Comparison of ENCODE assay signal across 9 cellular contexts in the genomic region with DNA sequence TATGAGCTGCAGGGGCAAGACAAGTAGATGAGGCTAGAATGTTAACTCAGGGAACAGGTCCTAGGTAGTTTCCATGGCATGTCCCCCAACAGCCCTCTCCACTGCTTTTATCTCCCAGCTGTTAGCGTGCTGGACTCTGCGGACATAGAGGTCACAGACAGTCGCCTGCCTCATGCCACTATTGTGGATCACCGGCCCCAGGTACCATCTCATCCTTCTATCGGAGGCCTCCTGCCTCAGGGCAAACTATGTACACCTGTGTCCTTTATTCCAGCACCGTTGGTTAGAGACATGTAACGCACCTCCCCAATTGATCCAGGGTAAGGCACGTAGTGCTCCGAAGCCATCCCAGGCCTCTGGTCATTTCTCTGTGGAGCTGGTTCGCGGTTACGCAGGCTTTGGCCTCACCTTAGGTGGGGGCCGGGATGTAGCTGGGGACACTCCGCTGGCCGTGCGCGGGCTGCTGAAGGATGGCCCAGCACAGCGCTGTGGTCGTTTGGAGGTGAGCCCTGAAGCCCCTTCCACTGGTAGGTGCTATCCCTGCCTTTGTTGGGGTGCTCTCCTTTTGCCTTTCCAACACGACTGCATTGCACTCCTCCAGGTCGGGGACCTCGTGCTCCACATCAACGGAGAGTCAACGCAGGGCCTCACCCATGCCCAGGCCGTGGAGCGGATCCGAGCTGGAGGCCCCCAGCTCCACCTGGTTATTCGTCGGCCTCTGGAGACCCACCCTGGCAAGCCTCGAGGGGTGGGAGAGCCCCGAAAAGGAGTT. TPM values are rescaled to one million over a fixed set of nuclear protein-coding genes. Genes with fewer than 3 reads are reported as not detected.
A peak's percentile ranks its signal among the peaks of the same experiment; 100 is the strongest.
DNase-seq lines count a peak whose midpoint lies in the region; ATAC-seq, FAIRE-seq and TF ChIP-seq lines count a peak whose summit lies in the region.
"Had no signal": no experiment of that assay in that cellular context is flagged by ENCODE, and none has a peak within 500 bp of the region (broad histone marks: within the 10 kb centered on the region; RNA-seq: fewer than 3 reads in every experiment).

No MANE protein-coding gene starts in this region.

- H3K4me1 ChIP-seq in kidney (ENCODE audit: control insufficient read depth in 1 of 2, insufficient read depth in 1 of 2, low read depth in 1 of 2, low read length in 2 of 2) (no peaks in the 10 kb centered on the region), stomach (peaks cover 4 to 39% (median 26%) of the 10 kb centered on the region in 4 donors)

- H3K4me3 ChIP-seq in kidney (ENCODE audit: low read length in 2 of 2) (no peak overlapping the region), stomach (no peak overlapping the region)

- no peak for FAIRE-seq in kidney (lab: Jason Lieb, UNC)
- no peak for FAIRE-seq in H54 (lab: Jason Lieb, UNC)
- FAIRE-seq: GM12891 had no signal

- peaks cover 32% of the 10 kb centered on the region for H3K4me1 Mint-ChIP-seq in activated CD4-positive, alpha-beta T cell treated with anti-CD3 and anti-CD28 coated beads for 36 hours
- peaks cover 45% of the 10 kb centered on the region for H3K4me1 Mint-ChIP-seq in activated CD4-positive, alpha-beta memory T cell treated with anti-CD3 and anti-CD28 coated beads, Interleukin-2, amount 10 ng/mL, durations not matched to agents 7 days and 5 days

- H3K9me3 ChIP-seq in kidney (ENCODE audit: control insufficient read depth in 1 of 2, low read length in 2 of 2) (no peaks in the 10 kb centered on the region), stomach (no peaks in the 10 kb centered on the region)

- H3K4me3 Mint-ChIP-seq in activated CD4-positive, alpha-beta T cell treated with anti-CD3 and anti-CD28 coated beads for 36 hours: peak overlapping the region; percentile 77
- H3K4me3 Mint-ChIP-seq in activated CD4-positive, alpha-beta memory T cell treated with anti-CD3 and anti-CD28 coated beads, Interleukin-2, amount 10 ng/mL, durations not matched to agents 7 days and 5 days: no peak overlapping the region

- CTCF ChIA-PET in activated CD4-positive, alpha-beta T cell treated with anti-CD3 and anti-CD28 coated beads for 36 hours (lab: Charles Lee): interaction anchor here (0.6 to 2.0 kb wide), 2 partner anchors 28 to 470 kb away, joined by 3 to 7 read pairs; no protein-coding TSS in a partner anchor
- CTCF ChIA-PET in activated CD4-positive, alpha-beta memory T cell treated with anti-CD3 and anti-CD28 coated beads, Interleukin-2, amount 10 ng/mL, durations not matched to agents 7 days and 5 days (lab: Charles Lee): interaction anchor here (0.9 to 1.0 kb wide), 2 partner anchors 26 to 273 kb away, joined by 3 to 4 read pairs; no protein-coding TSS in a partner anchor

- ATAC-seq in activated CD4-positive, alpha-beta T cell treated with anti-CD3 and anti-CD28 coated beads for 36 hours: no peak

- H3K36me3 ChIP-seq in kidney (ENCODE audit: control insufficient read depth in 1 of 2, insufficient read depth in 2 of 2, low read length in 2 of 2): no peaks in the 10 kb centered on the region
- no peaks in the 10 kb centered on the region for H3K36me3 ChIP-seq in stomach

- intact Hi-C loops in activated CD4-positive, alpha-beta T cell treated with anti-CD3 and anti-CD28 coated beads for 36 hours (cut with DNase I, micrococcal nuclease): loop anchor here (1.0 to 10.0 kb wide), 3 partner anchors 8 to 60 kb away; a partner anchor contains a TSS
- intact Hi-C loops in kidney (cut with DNase I) (no loop called here), stomach (cut with DNase I; ENCODE audit: low total_unique reads) (no loop called here)

- WGBS in stomach, 5 donors: 81 to 89% (median 83%) methylated on average over 19 to 31 of the region's 31 CpGs

- no peak for DNase-seq in activated CD4-positive, alpha-beta T cell treated with anti-CD3 and anti-CD28 coated beads for 36 hours
- DNase-seq in activated CD4-positive, alpha-beta T cell treated with anti-CD3 and anti-CD28 coated beads, Interleukin-2, amount 50 U/mL, for 1 hour: no peak
- DNase-seq in activated CD4-positive, alpha-beta memory T cell treated with anti-CD3 and anti-CD28 coated beads, Interleukin-2, amount 10 ng/mL, durations not matched to agents 7 days and 5 days: no peak
- DNase-seq in kidney (peak; percentile 40), stomach (no peak), H54 (ENCODE audit: insufficient read length, low spot score) (no peak), mucosa of gallbladder (ENCODE audit: low spot score) (no peak), NCI-H2081 (lab: John Stamatoyannopoulos, UW) (no peak)

- H3K27me3 ChIP-seq in stomach: no peaks in the 10 kb centered on the region

- no peak overlapping the region for H3K9ac ChIP-seq in kidney (ENCODE audit: low read length in 2 of 2)

- no peaks in the 10 kb centered on the region for H3K9me3 Mint-ChIP-seq in activated CD4-positive, alpha-beta T cell treated with anti-CD3 and anti-CD28 coated beads for 36 hours (ENCODE audit: low read depth)
- no peaks in the 10 kb centered on the region for H3K9me3 Mint-ChIP-seq in activated CD4-positive, alpha-beta memory T cell treated with anti-CD3 and anti-CD28 coated beads, Interleukin-2, amount 10 ng/mL, durations not matched to agents 7 days and 5 days

- no peaks in the 10 kb centered on the region for H3K36me3 Mint-ChIP-seq in activated CD4-positive, alpha-beta T cell treated with anti-CD3 and anti-CD28 coated beads for 36 hours (ENCODE audit: low read depth)
- H3K36me3 Mint-ChIP-seq in activated CD4-positive, alpha-beta memory T cell treated with anti-CD3 and anti-CD28 coated beads, Interleukin-2, amount 10 ng/mL, durations not matched to agents 7 days and 5 days (ENCODE audit: low read depth): no peaks in the 10 kb centered on the region

- no peak for TF ChIP-seq EP300 in stomach (IDR thresholded peaks at IDR 0.05)

- POLR2A ChIA-PET in activated CD4-positive, alpha-beta T cell treated with anti-CD3 and anti-CD28 coated beads for 36 hours (lab: Charles Lee): no interaction called here
- POLR2A ChIA-PET in activated CD4-positive, alpha-beta memory T cell treated with anti-CD3 and anti-CD28 coated beads, Interleukin-2, amount 10 ng/mL, durations not matched to agents 7 days and 5 days (lab: Charles Lee): interaction anchor here (1.3 to 1.4 kb wide), 2 partner anchors 28 to 121 kb away, joined by 3 read pairs; a partner anchor contains a TSS

- TF ChIP-seq CTCF in kidney (IDR thresholded peaks at IDR 0.05; ENCODE audit: borderline replicate concordance, extremely low read depth, insufficient read depth) (no peak), stomach (IDR thresholded peaks at IDR 0.05) (no peak)

- TF ChIP-seq POLR2A in stomach (IDR thresholded peaks at IDR 0.05) (no peak), H54 (IDR thresholded peaks at IDR 0.05; ENCODE audit: low read depth, low read length) (no peak)

- H3K27ac Mint-ChIP-seq in activated CD4-positive, alpha-beta T cell treated with anti-CD3 and anti-CD28 coated beads for 36 hours: peak overlapping the region; percentile 96
- H3K27ac Mint-ChIP-seq in activated CD4-positive, alpha-beta memory T cell treated with anti-CD3 and anti-CD28 coated beads, Interleukin-2, amount 10 ng/mL, durations not matched to agents 7 days and 5 days: peak overlapping the region; percentile 87

- H3K27me3 Mint-ChIP-seq in activated CD4-positive, alpha-beta T cell treated with anti-CD3 and anti-CD28 coated beads for 36 hours: no peaks in the 10 kb centered on the region
- H3K27me3 Mint-ChIP-seq in activated CD4-positive, alpha-beta memory T cell treated with anti-CD3 and anti-CD28 coated beads, Interleukin-2, amount 10 ng/mL, durations not matched to agents 7 days and 5 days: no peaks in the 10 kb centered on the region

- peak overlapping the region in 1 of 2 donors; percentile 95 for H3K27ac ChIP-seq in kidney (ENCODE audit: low read depth in 2 of 2, low read length in 2 of 2)
- peak overlapping the region; percentile 32 to 94 (median 92) for H3K27ac ChIP-seq in stomach

RNA-seq across cellular contexts. Expression of a gene that starts 2.2 kb away (rescaled TPM):
- 1 to 10 TPM in 1 of 2 experiments, under 1 TPM in 1; 0.49 to 1.3 TPM for total RNA-seq in activated CD4-positive, alpha-beta T cell treated with anti-CD3 and anti-CD28 coated beads for 36 hours
- 1 to 10 TPM; 1.6 to 2.0 TPM for total RNA-seq in activated CD4-positive, alpha-beta memory T cell treated with anti-CD3 and anti-CD28 coated beads, Interleukin-2, amount 10 ng/mL, durations not matched to agents 7 days and 5 days
- total RNA-seq in kidney (11.6 TPM), stomach (10 to 100 TPM in 3 of 5 donors, 1 to 10 TPM in 2; 4.7 to 43.2 (median 10.3) TPM), mucosa of gallbladder (18.3 TPM)
- polyA plus RNA-seq in kidney (ENCODE audit: insufficient read depth, low read depth, low replicate concordance) (34.0 TPM), stomach (10 to 100 TPM; 18.9 to 41.1 (median 35.0) TPM)

RNA-seq across cellular contexts. Expression of a gene that starts 6.9 kb away (rescaled TPM):
- total RNA-seq in activated CD4-positive, alpha-beta T cell treated with anti-CD3 and anti-CD28 coated beads for 36 hours: 100 to 1,000 TPM; 174 to 202 TPM
- total RNA-seq in activated CD4-positive, alpha-beta memory T cell treated with anti-CD3 and anti-CD28 coated beads, Interleukin-2, amount 10 ng/mL, durations not matched to agents 7 days and 5 days: 100 to 1,000 TPM; 267 to 273 TPM
- total RNA-seq in kidney (139 TPM), stomach (100 to 1,000 TPM in 1 of 5 donors, 10 to 100 TPM in 4; 14.0 to 155 (median 52.2) TPM), mucosa of gallbladder (44.0 TPM)
- polyA plus RNA-seq in kidney (ENCODE audit: insufficient read depth, low read depth, low replicate concordance) (58.6 TPM), stomach (100 to 1,000 TPM in 1 of 3 donors, 10 to 100 TPM in 2; 55.0 to 323 (median 94.4) TPM)

RNA-seq across cellular contexts. Expression of a gene that starts 21.4 kb away (rescaled TPM):
- 10 to 100 TPM; 22.3 to 23.0 TPM for total RNA-seq in activated CD4-positive, alpha-beta T cell treated with anti-CD3 and anti-CD28 coated beads for 36 hours
- total RNA-seq in activated CD4-positive, alpha-beta memory T cell treated with anti-CD3 and anti-CD28 coated beads, Interleukin-2, amount 10 ng/mL, durations not matched to agents 7 days and 5 days: 10 to 100 TPM; 19.0 to 20.3 TPM
- total RNA-seq in kidney (11.6 TPM), stomach (10 to 100 TPM in 3 of 5 donors, 1 to 10 TPM in 2; 3.7 to 65.1 (median 16.9) TPM), mucosa of gallbladder (16.3 TPM)
- polyA plus RNA-seq in kidney (ENCODE audit: insufficient read depth, low read depth, low replicate concordance) (3.4 TPM), stomach (1 to 10 TPM; 6.3 to 7.1 (median 6.5) TPM)

RNA-seq across cellular contexts. Expression of a gene that starts 35.2 kb away (rescaled TPM):
- total RNA-seq in activated CD4-positive, alpha-beta T cell treated with anti-CD3 and anti-CD28 coated beads for 36 hours: 1 to 10 TPM; 7.2 to 8.5 TPM
- 1 to 10 TPM; 1.1 to 1.2 TPM for total RNA-seq in activated CD4-positive, alpha-beta memory T cell treated with anti-CD3 and anti-CD28 coated beads, Interleukin-2, amount 10 ng/mL, durations not matched to agents 7 days and 5 days
- total RNA-seq in kidney: 4.0 TPM
- 7.2 TPM for polyA plus RNA-seq in kidney (ENCODE audit: insufficient read depth, low read depth, low replicate concordance)
- total RNA-seq in stomach: 100 to 1,000 TPM in 1 of 5 donors, 1 to 10 TPM in 2, under 1 TPM in 1, not detected in 1; 0.89 to 211 (median 3.3) TPM
- polyA plus RNA-seq in stomach: 1 to 10 TPM in 2 of 3 donors, under 1 TPM in 1; 0.92 to 5.0 (median 3.9) TPM
- total RNA-seq in mucosa of gallbladder: 1.9 TPM

RNA-seq across cellular contexts. Expression of a gene that starts 41.2 kb away (rescaled TPM):
- total RNA-seq in activated CD4-positive, alpha-beta T cell treated with anti-CD3 and anti-CD28 coated beads for 36 hours: 10 to 100 TPM; 17.8 to 21.2 TPM
- total RNA-seq in activated CD4-positive, alpha-beta memory T cell treated with anti-CD3 and anti-CD28 coated beads, Interleukin-2, amount 10 ng/mL, durations not matched to agents 7 days and 5 days: 10 to 100 TPM; 41.9 to 43.6 TPM
- 20.4 TPM for total RNA-seq in kidney
- polyA plus RNA-seq in kidney (ENCODE audit: insufficient read depth, low read depth, low replicate concordance): 21.4 TPM
- total RNA-seq in stomach: 10 to 100 TPM in 2 of 5 donors, 1 to 10 TPM in 3; 6.4 to 19.1 (median 8.2) TPM
- 10 to 100 TPM; 14.1 to 18.2 (median 14.7) TPM for polyA plus RNA-seq in stomach
- total RNA-seq in mucosa of gallbladder: 22.7 TPM

Comparison
In these comparisons a context has a peak if more than half of its experiments do, and no peak if none do; other contexts are left out.
1. intact Hi-C loops: an anchor here in activated CD4-positive, alpha-beta T cell treated with anti-CD3 and anti-CD28 coated beads for 36 hours (1.0 to 10.0 kb wide); none called in kidney and stomach.